Comparison of ENCODE assay signal across 1 cellular context in genomic region chr16:30543067-30543466, GRCh38.
TF ChIP-seq lines count a peak whose summit lies in the region.

No MANE protein-coding gene starts in this region.

TF ChIP-seq in HepG2, 621 proteins besides CTCF, POLR2A, EP300 and RAD21:
- TF ChIP-seq PRMT3 (CRISPR knock-in tag; IDR thresholded peaks at IDR 0.05; ENCODE audit: borderline replicate concordance, low read depth) = no peak
- no peak for TF ChIP-seq ZNF431 (CRISPR knock-in tag; IDR thresholded peaks at IDR 0.05; ENCODE audit: borderline replicate concordance, low read depth)
- TF ChIP-seq ZNF451 (CRISPR knock-in tag; IDR thresholded peaks at IDR 0.05) = no peak
